9 cellular contexts compared by ENCODE assay signal in the genomic region with DNA sequence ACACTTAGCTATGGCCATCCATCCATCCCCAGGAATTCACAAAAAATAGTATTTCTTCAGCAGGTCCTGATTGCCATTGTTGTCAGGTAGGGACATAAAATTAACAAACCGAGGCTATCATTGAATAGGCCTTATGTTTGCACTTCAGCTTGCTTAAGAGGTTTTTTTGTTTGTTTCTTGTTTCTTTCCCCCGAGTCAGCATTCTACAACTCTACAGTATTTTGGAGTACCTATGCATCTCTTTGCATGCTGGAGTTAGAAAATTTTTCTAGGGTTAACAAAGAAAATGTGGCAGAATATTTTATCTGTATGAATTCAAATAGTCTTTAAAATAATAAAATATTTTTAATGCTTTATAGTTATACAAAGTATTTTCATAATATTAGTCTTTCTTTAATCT. TPM values are rescaled to one million over a fixed set of nuclear protein-coding genes. Genes with fewer than 3 reads are reported as not detected.
"Had no signal": no experiment of that assay in that cellular context is flagged by ENCODE, and none has a peak within 500 bp of the region (broad histone marks: within the 10 kb centered on the region; RNA-seq: fewer than 3 reads in every experiment).

No MANE protein-coding gene starts in this region.

- H3K27ac ChIP-seq: GM23248, KMS-11 had no signal

- DNase-seq: GM23248, GOT3, H9, HCEC 1CT, KBM-7 had no signal

- H3K4me2 ChIP-seq: KMS-11 had no signal

- H3K4me3 ChIP-seq: GM23248 had no signal

- H2AFZ ChIP-seq: GM23248 had no signal

- H3K27ac Mint-ChIP-seq: H9 had no signal

- H3K9ac ChIP-seq: GM23248, KMS-11 had no signal

- H3K4me3 Mint-ChIP-seq: H9 had no signal

- FAIRE-seq: H54, HTR-8/SVneo had no signal

RNA-seq across cellular contexts. Expression of a gene that starts 26.3 kb away (rescaled TPM):
- total RNA-seq: H9, HT-29 had no signal
